ENCODE assay signal across 28 cellular contexts in the genomic region with DNA sequence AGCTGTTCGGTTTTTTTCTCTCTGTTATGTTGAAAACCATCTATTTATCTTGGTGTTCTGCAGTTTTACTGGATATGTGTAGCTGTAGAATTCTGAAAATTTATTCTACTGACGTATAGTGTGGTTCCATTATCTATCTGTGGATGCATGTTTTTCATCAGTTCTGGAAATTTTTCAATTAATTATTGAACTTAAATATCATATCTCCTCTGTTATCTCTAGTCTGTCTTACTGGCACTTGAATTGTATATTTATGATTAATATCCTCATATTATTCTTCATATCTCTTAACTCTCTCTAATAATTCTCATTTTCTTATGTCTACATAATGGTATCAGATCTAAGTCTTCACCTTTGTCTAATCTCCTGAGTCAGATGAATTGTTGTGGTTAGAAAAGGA.
"Had no signal": no experiment of that assay in that cellular context is flagged by ENCODE, and none has a peak within 500 bp of the region (broad histone marks: within the 10 kb centered on the region; RNA-seq: fewer than 3 reads in every experiment).

No MANE protein-coding gene starts in this region.

- H3K4me3 ChIP-seq: colonic mucosa, coronary artery, dorsolateral prefrontal cortex, esophagus muscularis mucosa, esophagus squamous epithelium, gastrocnemius medialis, gastroesophageal sphincter, heart left ventricle, heart right ventricle had no signal

- H3K27me3 ChIP-seq: colonic mucosa, dorsolateral prefrontal cortex, esophagus muscularis mucosa, esophagus squamous epithelium, foreskin keratinocyte, gastrocnemius medialis, gastroesophageal sphincter, heart left ventricle, heart right ventricle had no signal

- H3K27ac Mint-ChIP-seq: dendritic cell treated with granulocyte-macrophage colony-stimulating factor and Interleukin-4, amounts not matched to agents 40 ng/mL and 50 ng/mL, for 4 days; effector memory CD8-positive, alpha-beta T cell; endodermal cell had no signal

- H3K27ac ChIP-seq: colonic mucosa, coronary artery, dorsolateral prefrontal cortex, epithelial cell of prostate, esophagus muscularis mucosa, esophagus squamous epithelium, foreskin keratinocyte, gastrocnemius medialis, gastroesophageal sphincter, heart left ventricle, heart right ventricle had no signal

- H3K4me1 ChIP-seq: colonic mucosa, esophagus muscularis mucosa, esophagus squamous epithelium, foreskin keratinocyte, gastroesophageal sphincter, heart right ventricle had no signal

- DNase-seq: colonic mucosa; cortex of kidney; dermis blood vessel endothelial cell; dorsolateral prefrontal cortex; effector CD4-positive, alpha-beta T cell; effector CD8-positive, alpha-beta T cell; effector memory CD4-positive, alpha-beta T cell; effector memory CD8-positive, alpha-beta T cell; endodermal cell; erythroblast; esophagus squamous epithelium; foreskin fibroblast; foreskin keratinocyte; gastrocnemius medialis; glutamatergic neuron; head of caudate nucleus; heart left ventricle; heart right ventricle had no signal

- H3K36me3 ChIP-seq: colonic mucosa, esophagus muscularis mucosa, esophagus squamous epithelium, gastrocnemius medialis, gastroesophageal sphincter, heart left ventricle, heart right ventricle had no signal

- ATAC-seq: effector memory CD8-positive, alpha-beta T cell; esophagus mucosa; foreskin keratinocyte; gastrocnemius medialis; gastroesophageal sphincter; heart left ventricle; heart right ventricle had no signal

- H3K9me3 Mint-ChIP-seq: dendritic cell treated with granulocyte-macrophage colony-stimulating factor and Interleukin-4, amounts not matched to agents 40 ng/mL and 50 ng/mL, for 4 days; endodermal cell had no signal

- FAIRE-seq: colon, endometrium, endothelial cell of umbilical vein, frontal cortex had no signal

- H3K9me3 ChIP-seq: colonic mucosa, esophagus muscularis mucosa, esophagus squamous epithelium, gastrocnemius medialis, gastroesophageal sphincter, heart left ventricle, heart right ventricle had no signal

- H3K4me3 Mint-ChIP-seq: dendritic cell treated with granulocyte-macrophage colony-stimulating factor and Interleukin-4, amounts not matched to agents 40 ng/mL and 50 ng/mL, for 4 days; effector memory CD8-positive, alpha-beta T cell; endodermal cell had no signal

- H3K27me3 Mint-ChIP-seq: dendritic cell treated with granulocyte-macrophage colony-stimulating factor and Interleukin-4, amounts not matched to agents 40 ng/mL and 50 ng/mL, for 4 days had no signal
